Comparison of ENCODE assay signal across 15 cellular contexts in genomic region chr6:24927234-24927955, GRCh38. TPM values are rescaled to one million over a fixed set of nuclear protein-coding genes. Genes with fewer than 3 reads are reported as not detected.
DNase-seq lines count a peak whose midpoint lies in the region; ATAC-seq and TF ChIP-seq lines count a peak whose summit lies in the region.
"Had no signal": no experiment of that assay in that cellular context is flagged by ENCODE, and none has a peak within 500 bp of the region (broad histone marks: within the 10 kb centered on the region; RNA-seq: fewer than 3 reads in every experiment).

No MANE protein-coding gene starts in this region.

- H3K4ac ChIP-seq in trophoblast cell (ENCODE audit: low read depth, low read length): no peak overlapping the region

- H3K9me3 ChIP-seq in T-helper 17 cell (ENCODE audit: control insufficient read depth, low read length, poor library complexity, severe bottlenecking) (no peaks in the 10 kb centered on the region), trophoblast cell (ENCODE audit: insufficient read depth, low read depth, low read length) (no peaks in the 10 kb centered on the region), gastrocnemius medialis (no peaks in the 10 kb centered on the region)
- H3K9me3 ChIP-seq: transverse colon had no signal

- TF ChIP-seq POLR2A in gastrocnemius medialis (IDR thresholded peaks at IDR 0.05): no peak

- no peak overlapping the region for H3K9ac ChIP-seq in trophoblast cell (ENCODE audit: low read length)

- no peak overlapping the region for H2BK5ac ChIP-seq in trophoblast cell (ENCODE audit: low read depth, low read length, poor library complexity)

- TF ChIP-seq CTCF in brain (conservative IDR thresholded peaks at IDR 0.05) (no peak), gastrocnemius medialis (IDR thresholded peaks at IDR 0.05 in 4 of 5, conservative IDR thresholded peaks at IDR 0.05 in 1 of 5) (no peak)

- H2BK120ac ChIP-seq in trophoblast cell (ENCODE audit: insufficient read depth, low read length, poor library complexity): no peak overlapping the region

- no peak overlapping the region for H2AK5ac ChIP-seq in trophoblast cell (ENCODE audit: low read length)

- H4K8ac ChIP-seq in trophoblast cell (ENCODE audit: low read depth, low read length): no peak overlapping the region

- H3K18ac ChIP-seq in trophoblast cell (ENCODE audit: low read length): no peak overlapping the region

- H3K79me2 ChIP-seq in trophoblast cell (ENCODE audit: control insufficient read depth, insufficient read depth, low read length, poor library complexity): peaks cover 2% of the 10 kb centered on the region

- intact Hi-C loops in gastrocnemius medialis (cut with DNase I; ENCODE audit: low total_unique reads): no loop called here

- no peak overlapping the region for H4K91ac ChIP-seq in trophoblast cell (ENCODE audit: low read depth, low read length)

- H3K27me3 ChIP-seq in trophoblast cell (ENCODE audit: insufficient read depth, low read length) (no peaks in the 10 kb centered on the region), gastrocnemius medialis (no peaks in the 10 kb centered on the region)
- H3K27me3 ChIP-seq: transverse colon had no signal

- peaks cover 58% of the 10 kb centered on the region for H3K36me3 Mint-ChIP-seq in activated CD8-positive, alpha-beta memory T cell treated with anti-CD3 and anti-CD28 coated beads, Interleukin-2, amount 10 ng/mL, durations not matched to agents 7 days and 5 days
- H3K36me3 Mint-ChIP-seq in T-helper 17 cell (ENCODE audit: low read depth) (peaks cover 11% of the 10 kb centered on the region), brain (no peaks in the 10 kb centered on the region)

- CTCF ChIA-PET in activated CD8-positive, alpha-beta memory T cell treated with anti-CD3 and anti-CD28 coated beads, Interleukin-2, amount 10 ng/mL, durations not matched to agents 7 days and 5 days (lab: Charles Lee): interaction anchor here (1.2 to 13.4 kb wide), 5 partner anchors 9 to 90 kb away, joined by 3 to 225 read pairs (median 4); partner anchors contain the start of gene RIPOR2

- H3K27ac ChIP-seq in trophoblast cell (ENCODE audit: low read depth, low read length) (no peak overlapping the region), gastrocnemius medialis (no peak overlapping the region)
- H3K27ac ChIP-seq: transverse colon had no signal

- H3K36me3 ChIP-seq in trophoblast cell (ENCODE audit: control insufficient read depth in 1 of 2, insufficient read depth in 2 of 2, low read length in 2 of 2): no peaks in the 10 kb centered on the region
- H3K36me3 ChIP-seq in gastrocnemius medialis: no peaks in the 10 kb centered on the region
- H3K36me3 ChIP-seq: transverse colon had no signal

- no peak for DNase-seq in activated CD8-positive, alpha-beta memory T cell treated with anti-CD3 and anti-CD28 coated beads, Interleukin-2, amount 10 ng/mL, durations not matched to agents 7 days and 5 days
- no peak for DNase-seq in activated CD8-positive, alpha-beta memory T cell treated with anti-CD3 and anti-CD28 coated beads, Interleukin-2, amount 50 U/mL, for 48 hours
- DNase-seq in T-helper 17 cell (no peak), trophoblast cell (peak in 1 of 2 donors; percentile 25), gastrocnemius medialis (no peak), NCI-H524 (lab: John Stamatoyannopoulos, UW) (no peak)
- DNase-seq: amygdala; DMS153; left ventricle myocardium superior; NCI-H1092 treated with DMSO at 0.1 percent for 48 hours; stimulated activated CD4-positive, alpha-beta T cell treated with anti-CD3 and anti-CD28 coated beads, Interleukin-12 subunit alpha, Interleukin-12 subunit beta, amount 100 ng/mL, for 4 hours; transverse colon had no signal

- no peak overlapping the region for H4K12ac ChIP-seq in trophoblast cell (ENCODE audit: low read depth, low read length)

- WGBS in trophoblast cell (ENCODE audit: extremely low coverage, insufficient coverage, insufficient read length): no CpG with 5 or more reads among the region's 3 CpGs

- peak overlapping the region; percentile 63 for H3K4me3 Mint-ChIP-seq in activated CD8-positive, alpha-beta memory T cell treated with anti-CD3 and anti-CD28 coated beads, Interleukin-2, amount 10 ng/mL, durations not matched to agents 7 days and 5 days
- H3K4me3 Mint-ChIP-seq in T-helper 17 cell (peak overlapping the region; percentile 73), brain (peak overlapping the region in 1 of 5 experiments; percentile 13)
- H3K4me3 Mint-ChIP-seq: dendritic cell treated with granulocyte-macrophage colony-stimulating factor and Interleukin-4, amounts not matched to agents 40 ng/mL and 50 ng/mL, for 4 days had no signal

- H3K4me1 ChIP-seq in trophoblast cell (ENCODE audit: control insufficient read depth in 1 of 2, insufficient read depth in 2 of 2, low read length in 2 of 2) (peaks cover 10 to 18% of the 10 kb centered on the region in 2 experiments), gastrocnemius medialis (peaks cover 26 to 28% of the 10 kb centered on the region in 2 donors)

- no peak overlapping the region for H3K4me2 ChIP-seq in trophoblast cell (ENCODE audit: low read length)

- peaks cover 10% of the 10 kb centered on the region for H3K9me3 Mint-ChIP-seq in activated CD8-positive, alpha-beta memory T cell treated with anti-CD3 and anti-CD28 coated beads, Interleukin-2, amount 10 ng/mL, durations not matched to agents 7 days and 5 days (ENCODE audit: low read depth)
- H3K9me3 Mint-ChIP-seq in brain: peaks cover 0 to 4% (median 0%) of the 10 kb centered on the region in 5 experiments
- H3K9me3 Mint-ChIP-seq: dendritic cell treated with granulocyte-macrophage colony-stimulating factor and Interleukin-4, amounts not matched to agents 40 ng/mL and 50 ng/mL, for 4 days had no signal

- H3K79me1 ChIP-seq in trophoblast cell (ENCODE audit: low read length): peaks cover 19% of the 10 kb centered on the region

- H3K23ac ChIP-seq in trophoblast cell (ENCODE audit: low read length): no peak overlapping the region

- no peak overlapping the region for H3K14ac ChIP-seq in trophoblast cell (ENCODE audit: low read length)

- H2AFZ ChIP-seq in trophoblast cell (ENCODE audit: insufficient read depth, low read length, poor library complexity): no peak overlapping the region

- peaks cover 78% of the 10 kb centered on the region for H3K4me1 Mint-ChIP-seq in activated CD8-positive, alpha-beta memory T cell treated with anti-CD3 and anti-CD28 coated beads, Interleukin-2, amount 10 ng/mL, durations not matched to agents 7 days and 5 days
- H3K4me1 Mint-ChIP-seq in T-helper 17 cell (peaks cover 67% of the 10 kb centered on the region), brain (peaks cover 61% of the 10 kb centered on the region)

- no peak overlapping the region for H3K4me3 ChIP-seq in trophoblast cell (ENCODE audit: low read depth, low read length)
- no peak overlapping the region for H3K4me3 ChIP-seq in gastrocnemius medialis
- H3K4me3 ChIP-seq: transverse colon had no signal

- in situ Hi-C loops in gastrocnemius medialis (cut with MboI; ENCODE audit: low sequenced_read_pairs in 4 of 4): no loop called here

- no peak for ATAC-seq in activated CD8-positive, alpha-beta memory T cell treated with anti-CD3 and anti-CD28 coated beads, Interleukin-2, amount 10 ng/mL, durations not matched to agents 7 days and 5 days
- ATAC-seq in T-helper 17 cell: peak; percentile 56
- no peak for ATAC-seq in gastrocnemius medialis
- no peak for ATAC-seq in HG03135 (IDR thresholded peaks at IDR 0.05; ENCODE audit: unreplicated experiment)
- ATAC-seq: left ventricle myocardium superior had no signal

- peak overlapping the region; percentile 51 for H2BK12ac ChIP-seq in trophoblast cell (ENCODE audit: low read length)

- H3K27me3 Mint-ChIP-seq in activated CD8-positive, alpha-beta memory T cell treated with anti-CD3 and anti-CD28 coated beads, Interleukin-2, amount 10 ng/mL, durations not matched to agents 7 days and 5 days: peaks cover 3% of the 10 kb centered on the region
- H3K27me3 Mint-ChIP-seq in T-helper 17 cell (no peaks in the 10 kb centered on the region), brain (peaks cover 7% of the 10 kb centered on the region)
- H3K27me3 Mint-ChIP-seq: dendritic cell treated with granulocyte-macrophage colony-stimulating factor and Interleukin-4, amounts not matched to agents 40 ng/mL and 50 ng/mL, for 4 days had no signal

- H3K27ac Mint-ChIP-seq in activated CD8-positive, alpha-beta memory T cell treated with anti-CD3 and anti-CD28 coated beads, Interleukin-2, amount 10 ng/mL, durations not matched to agents 7 days and 5 days: peak overlapping the region; percentile 86
- H3K27ac Mint-ChIP-seq in T-helper 17 cell (peak overlapping the region; percentile 98), brain (peak overlapping the region in 3 of 5 experiments; percentile 18 to 37 (median 20))
- H3K27ac Mint-ChIP-seq: dendritic cell treated with granulocyte-macrophage colony-stimulating factor and Interleukin-4, amounts not matched to agents 40 ng/mL and 50 ng/mL, for 4 days had no signal

RNA-seq across cellular contexts. Expression of gene RIPOR2, which starts 8.4 kb away (rescaled TPM):
- total RNA-seq in activated CD8-positive, alpha-beta memory T cell treated with anti-CD3 and anti-CD28 coated beads, Interleukin-2, amount 10 ng/mL, durations not matched to agents 7 days and 5 days: 100 to 1,000 TPM in 1 of 2 experiments, 10 to 100 TPM in 1; 53.4 to 104 TPM
- total RNA-seq in T-helper 17 cell (100 to 1,000 TPM; 296 to 364 TPM), gastrocnemius medialis (10 to 100 TPM in 3 of 4 donors, 1 to 10 TPM in 1; 5.2 to 34.0 (median 21.2) TPM)
- polyA plus RNA-seq in brain (ENCODE audit: insufficient read depth, low read depth, low replicate concordance): 13.6 TPM
- 114 and 123 TPM in 2 replicates for polyA plus RNA-seq in trophoblast cell (2013)

Comparison
In these comparisons a context has a peak if more than half of its experiments do, and no peak if none do; other contexts are left out.
1. H3K27ac Mint-ChIP-seq: peak in every context shown above with its lines; median percentile 98 in T-helper 17 cell; 86 in activated CD8-positive, alpha-beta memory T cell treated with anti-CD3 and anti-CD28 coated beads, Interleukin-2, amount 10 ng/mL, durations not matched to agents 7 days and 5 days; 20 in brain.